ENCODE assay signal across 8 cellular contexts in the genomic region with DNA sequence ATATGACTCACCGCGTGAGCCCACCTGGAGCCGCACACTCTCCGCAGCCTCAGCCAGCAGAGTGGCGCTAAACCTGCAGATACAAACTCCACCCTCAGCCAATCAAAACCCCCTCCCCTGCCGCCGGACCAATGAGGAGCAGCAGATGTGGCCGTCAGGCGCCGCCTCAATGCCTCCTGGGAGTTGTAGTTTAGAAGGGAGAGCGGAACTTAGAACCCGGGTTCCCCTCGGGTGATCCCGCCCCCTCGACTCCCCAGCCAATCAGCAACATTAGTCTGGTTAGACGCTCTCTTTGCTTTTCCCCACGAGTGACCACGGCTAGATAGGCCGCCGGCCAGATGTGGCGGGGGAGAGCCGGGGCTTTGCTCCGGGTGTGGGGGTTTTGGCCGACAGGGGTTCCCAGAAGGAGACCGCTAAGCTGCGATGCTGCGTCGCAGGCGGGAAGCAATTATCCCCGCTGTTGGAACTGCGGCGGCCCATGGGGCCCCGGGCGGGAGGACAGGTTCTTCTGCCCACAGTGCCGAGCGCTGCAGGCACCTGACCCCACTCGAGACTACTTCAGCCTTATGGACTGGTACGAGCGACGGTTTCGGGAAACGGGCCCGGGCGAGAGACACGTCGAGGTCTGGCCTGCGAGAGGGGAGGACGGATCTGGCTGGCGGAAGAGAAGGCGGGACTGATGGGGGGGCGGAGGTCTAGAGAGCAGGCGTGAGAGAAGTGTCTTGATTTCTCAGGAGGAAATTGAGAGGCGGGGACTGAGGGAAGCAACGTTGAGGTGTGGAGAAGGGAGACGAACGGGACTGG. TPM values are rescaled to one million over a fixed set of nuclear protein-coding genes. Genes with fewer than 3 reads are reported as not detected.
DNase-seq lines count a peak whose midpoint lies in the region; ATAC-seq and TF ChIP-seq lines count a peak whose summit lies in the region.

Gene CHEK2 (minus strand): TSS at position 63 of the 804 bp plus-strand sequence. CDS start 7,099 bp downstream, outside the sequence.
Gene HSCB (plus strand): TSS at position 282 of the 804 bp plus-strand sequence. CDS start 57 bp downstream, at position 339.

- peak within 1 kb of the TSS; percentile 88 for H3K4me3 ChIP-seq in AG04450 (ENCODE audit: low read depth, low read length)
- H3K4me3 ChIP-seq in smooth muscle cell, result peak within 1 kb of the TSS; percentile 67

- no peaks in the 10 kb centered on the region for H3F3A ChIP-seq in smooth muscle cell (ENCODE audit: low read depth)

- H3K4me2 ChIP-seq in smooth muscle cell, result peak within 1 kb of the TSS; percentile 94

- CTCF ChIA-PET in AG04450 (lab: Charles Lee) (interaction anchor here (0.6 to 1.3 kb wide), 2 partner anchors 26 to 341 kb away, joined by 3 read pairs; no protein-coding TSS in a partner anchor), WTC11 (lab: Charles Lee) (interaction anchor here (0.6 to 1.2 kb wide), 3 partner anchors 31 to 142 kb away, joined by 3 to 5 read pairs (median 4); partner anchors contain the start of gene CCDC117)

- ATAC-seq in GM18907 (IDR thresholded peaks at IDR 0.05; ENCODE audit: unreplicated experiment), result peak; percentile 90
- ATAC-seq in HG03159 (IDR thresholded peaks at IDR 0.05; ENCODE audit: unreplicated experiment), result peak; percentile 92
- ATAC-seq in WTC11, result peak; percentile 89

- no peaks in the 10 kb centered on the region for H3K9me3 ChIP-seq in AG04450 (ENCODE audit: control insufficient read depth, insufficient read depth, low read length)
- no peaks in the 10 kb centered on the region for H3K9me3 ChIP-seq in smooth muscle cell (replicated peaks; ENCODE audit: low read depth)

- peaks cover 3% of the 10 kb centered on the region for H3K4me1 ChIP-seq in smooth muscle cell (ENCODE audit: low read depth)

- POLR2A ChIA-PET in AG04450 (lab: Yijun Ruan, JAX), result interaction anchor here (0.7 kb wide), 1 partner anchor 14 kb away, joined by 3 read pairs; no protein-coding TSS in a partner anchor
- POLR2A ChIA-PET in WTC11 (lab: Charles Lee), result interaction anchor here (0.6 to 1.4 kb wide), 3 partner anchors 19 to 58 kb away, joined by 3 to 8 read pairs (median 6); partner anchors contain the start of genes CCDC117 and XBP1

- peak within 1 kb of the TSS; percentile 63 for H3K9ac ChIP-seq in smooth muscle cell (ENCODE audit: low read depth)

- no peaks in the 10 kb centered on the region for H3K27me3 Mint-ChIP-seq in WTC11 (ENCODE audit: low read depth)

- H3K9me3 Mint-ChIP-seq in WTC11, result no peaks in the 10 kb centered on the region

- peak within 1 kb of the TSS; percentile 97 for H3K27ac Mint-ChIP-seq in WTC11

- H3K4me1 Mint-ChIP-seq in WTC11, result peaks cover 49% of the 10 kb centered on the region

- H3K27me3 ChIP-seq in AG04450 (ENCODE audit: control insufficient read depth, insufficient read depth, low read length) (no peaks in the 10 kb centered on the region), smooth muscle cell (ENCODE audit: low read depth) (no peaks in the 10 kb centered on the region)

- peak within 1 kb of the TSS; percentile 92 for H2AFZ ChIP-seq in smooth muscle cell (ENCODE audit: low read depth)

- H4K20me1 ChIP-seq in smooth muscle cell (ENCODE audit: low read depth), result no peaks in the 10 kb centered on the region

- H3K36me3 ChIP-seq in smooth muscle cell (ENCODE audit: low read depth), result no peaks in the 10 kb centered on the region

- H3K27ac ChIP-seq in AG04450 (ENCODE audit: low read depth, low read length) (peak within 1 kb of the TSS; percentile 97), caudate nucleus (ENCODE audit: low read depth, low read length) (peak within 1 kb of the TSS; percentile 83), smooth muscle cell (ENCODE audit: low read depth) (peak within 1 kb of the TSS; percentile 81)

- DNase-seq in AG04450 (ENCODE audit: low read depth, low spot score) (peak; percentile 95), NCI-H2227 treated with DMSO at 0.1 percent for 48 hours (lab: John Stamatoyannopoulos, UW) (peak; percentile 92), WTC11 (ENCODE audit: low spot score) (peak; percentile 98), caudate nucleus (lab: John Stamatoyannopoulos, UW) (peak; percentile 52 to 99 (median 97)), iPS-NIHi7 (ENCODE audit: extremely low spot score) (peak; percentile 96), smooth muscle cell (lab: John Stamatoyannopoulos, UW; ENCODE audit: unreplicated experiment) (peak; percentile 88)

- WGBS in smooth muscle cell (ENCODE audit: low lambda C conversion rate), result 1% methylated on average over 52 of the region's 56 CpGs

- peaks cover 4% of the 10 kb centered on the region for H3K79me2 ChIP-seq in smooth muscle cell (ENCODE audit: low read depth)

- TF ChIP-seq CTCF in AG04450 (IDR thresholded peaks at IDR 0.05; ENCODE audit: low read depth, low read length), result peak; percentile 22; the same call in 1 of the 2 replicates
- TF ChIP-seq CTCF in WTC11 (IDR thresholded peaks at IDR 0.05), result no peak
- no peak for TF ChIP-seq CTCF in smooth muscle cell (IDR thresholded peaks at IDR 0.05; ENCODE audit: borderline replicate concordance, insufficient read depth, poor library complexity, severe bottlenecking)

- peak within 1 kb of the TSS; percentile 87 for H3K4me3 Mint-ChIP-seq in WTC11

- H3K36me3 Mint-ChIP-seq in WTC11, result peaks cover 32% of the 10 kb centered on the region

TF ChIP-seq in WTC11, 78 proteins besides CTCF, POLR2A, EP300 and RAD21 (continues in another document):
- TF ChIP-seq ETV6 (CRISPR knock-in tag; IDR thresholded peaks at IDR 0.05) (peak; percentile 36; the same call in 1 of the 2 replicates), FOXP4 (CRISPR knock-in tag; IDR thresholded peaks at IDR 0.05) (peak; percentile 25), HMGA2 (CRISPR knock-in tag; IDR thresholded peaks at IDR 0.05) (peak; percentile 19; the same call in 1 of the 2 replicates), TCF7 (CRISPR knock-in tag; IDR thresholded peaks at IDR 0.05; ENCODE audit: low read depth) (no peak), ZNF396 (CRISPR knock-in tag; IDR thresholded peaks at IDR 0.05; ENCODE audit: borderline replicate concordance) (no peak)
- TF ChIP-seq, protein P1, sequence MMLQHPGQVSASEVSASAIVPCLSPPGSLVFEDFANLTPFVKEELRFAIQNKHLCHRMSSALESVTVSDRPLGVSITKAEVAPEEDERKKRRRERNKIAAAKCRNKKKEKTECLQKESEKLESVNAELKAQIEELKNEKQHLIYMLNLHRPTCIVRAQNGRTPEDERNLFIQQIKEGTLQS (CRISPR knock-in tag; conservative IDR thresholded peaks at IDR 0.05), result no peak
- TF ChIP-seq, protein P2, sequence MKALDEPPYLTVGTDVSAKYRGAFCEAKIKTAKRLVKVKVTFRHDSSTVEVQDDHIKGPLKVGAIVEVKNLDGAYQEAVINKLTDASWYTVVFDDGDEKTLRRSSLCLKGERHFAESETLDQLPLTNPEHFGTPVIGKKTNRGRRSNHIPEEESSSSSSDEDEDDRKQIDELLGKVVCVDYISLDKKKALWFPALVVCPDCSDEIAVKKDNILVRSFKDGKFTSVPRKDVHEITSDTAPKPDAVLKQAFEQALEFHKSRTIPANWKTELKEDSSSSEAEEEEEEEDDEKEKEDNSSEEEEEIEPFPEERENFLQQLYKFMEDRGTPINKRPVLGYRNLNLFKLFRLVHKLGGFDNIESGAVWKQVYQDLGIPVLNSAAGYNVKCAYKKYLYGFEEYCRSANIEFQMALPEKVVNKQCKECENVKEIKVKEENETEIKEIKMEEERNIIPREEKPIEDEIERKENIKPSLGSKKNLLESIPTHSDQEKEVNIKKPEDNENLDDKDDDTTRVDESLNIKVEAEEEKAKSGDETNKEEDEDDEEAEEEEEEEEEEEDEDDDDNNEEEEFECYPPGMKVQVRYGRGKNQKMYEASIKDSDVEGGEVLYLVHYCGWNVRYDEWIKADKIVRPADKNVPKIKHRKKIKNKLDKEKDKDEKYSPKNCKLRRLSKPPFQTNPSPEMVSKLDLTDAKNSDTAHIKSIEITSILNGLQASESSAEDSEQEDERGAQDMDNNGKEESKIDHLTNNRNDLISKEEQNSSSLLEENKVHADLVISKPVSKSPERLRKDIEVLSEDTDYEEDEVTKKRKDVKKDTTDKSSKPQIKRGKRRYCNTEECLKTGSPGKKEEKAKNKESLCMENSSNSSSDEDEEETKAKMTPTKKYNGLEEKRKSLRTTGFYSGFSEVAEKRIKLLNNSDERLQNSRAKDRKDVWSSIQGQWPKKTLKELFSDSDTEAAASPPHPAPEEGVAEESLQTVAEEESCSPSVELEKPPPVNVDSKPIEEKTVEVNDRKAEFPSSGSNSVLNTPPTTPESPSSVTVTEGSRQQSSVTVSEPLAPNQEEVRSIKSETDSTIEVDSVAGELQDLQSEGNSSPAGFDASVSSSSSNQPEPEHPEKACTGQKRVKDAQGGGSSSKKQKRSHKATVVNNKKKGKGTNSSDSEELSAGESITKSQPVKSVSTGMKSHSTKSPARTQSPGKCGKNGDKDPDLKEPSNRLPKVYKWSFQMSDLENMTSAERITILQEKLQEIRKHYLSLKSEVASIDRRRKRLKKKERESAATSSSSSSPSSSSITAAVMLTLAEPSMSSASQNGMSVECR (CRISPR knock-in tag; IDR thresholded peaks at IDR 0.05; ENCODE audit: borderline replicate concordance), result 0 out of 2 replicates have a peak, but pooled peaks have one; percentile 39

RNA-seq across cellular contexts. Expression of gene CHEK2, which starts in this region (rescaled TPM):
- polyA plus RNA-seq in AG04450 (2011; rRNA removed) (16.5 and 19.5 TPM in 2 replicates), smooth muscle cell (12.7 and 15.9 TPM in 2 replicates)
- 7.9 and 11.3 TPM in 2 replicates for polyA minus RNA-seq in AG04450 (2011; rRNA and poly(A)+ RNA removed)
- total RNA-seq in WTC11 (2021) (120 to 126 TPM (median 124 TPM) in 3 replicates), smooth muscle cell (11.5 and 18.7 TPM in 2 replicates)

RNA-seq across cellular contexts. Expression of gene HSCB, which starts in this region (rescaled TPM):
- polyA plus RNA-seq in AG04450 (2011; rRNA removed) (23.9 and 24.5 TPM in 2 replicates), smooth muscle cell (22.5 and 23.4 TPM in 2 replicates)
- 5.2 and 7.1 TPM in 2 replicates for polyA minus RNA-seq in AG04450 (2011; rRNA and poly(A)+ RNA removed)
- total RNA-seq in WTC11 (2021) (17.1 to 19.2 TPM (median 17.1 TPM) in 3 replicates), smooth muscle cell (9.3 and 15.9 TPM in 2 replicates)

Comparison
In these comparisons a context has a peak if more than half of its experiments do, and no peak if none do; other contexts are left out.
1. Peak in every context shown above with its lines: DNase-seq, ATAC-seq, H3K4me3 ChIP-seq and H3K27ac ChIP-seq.